12 cellular contexts compared by ENCODE assay signal in the genomic region with DNA sequence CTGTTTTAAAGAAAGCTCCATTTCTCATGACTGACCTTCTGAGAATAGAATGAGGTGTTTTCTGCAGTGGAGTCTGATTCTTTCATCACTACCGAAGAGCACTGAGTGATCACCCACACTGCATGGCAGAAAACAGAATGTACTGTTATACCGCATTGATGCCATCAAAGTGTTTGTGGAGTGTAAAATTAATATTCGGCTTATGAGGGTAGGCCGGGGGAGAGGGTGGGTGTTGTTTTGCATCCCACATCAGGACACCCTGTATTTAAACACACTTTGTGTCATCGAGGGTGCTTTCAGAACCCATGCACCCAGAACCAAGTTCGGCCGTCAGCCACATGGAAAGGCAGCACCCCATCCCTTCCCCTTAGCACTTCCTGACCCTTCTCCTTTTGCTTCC. TPM values are rescaled to one million over a fixed set of nuclear protein-coding genes. Genes with fewer than 3 reads are reported as not detected.
DNase-seq lines count a peak whose midpoint lies in the region; ATAC-seq and TF ChIP-seq lines count a peak whose summit lies in the region.
"Had no signal": no experiment of that assay in that cellular context is flagged by ENCODE, and none has a peak within 500 bp of the region (broad histone marks: within the 10 kb centered on the region; RNA-seq: fewer than 3 reads in every experiment).

No MANE protein-coding gene starts in this region.

- H3K4ac ChIP-seq in mesendoderm (ENCODE audit: low read depth, low read length) = peak overlapping the region; percentile 88

- H3K79me1 ChIP-seq in mesendoderm (ENCODE audit: low read length) = no peaks in the 10 kb centered on the region

- H2BK120ac ChIP-seq in mesendoderm (ENCODE audit: low read depth, low read length) = peak overlapping the region; percentile 68

- DNase-seq in GM12865 (ENCODE audit: low read depth) = peak; percentile 68
- no peak for DNase-seq in mesendoderm
- DNase-seq in GDM1 (lab: John Stamatoyannopoulos, UW) = no peak
- no peak for DNase-seq in foreskin melanocyte
- DNase-seq in posterior vena cava (ENCODE audit: low spot score) = no peak
- no peak for DNase-seq in NCI-H2171 (lab: John Stamatoyannopoulos, UW)
- DNase-seq: amniotic stem cell, DMS53, NCI-H524 treated with DMSO at 0.1 percent for 48 hours had no signal

- H3K9ac ChIP-seq in mesendoderm (ENCODE audit: low read length) = no peak overlapping the region

- H3K23ac ChIP-seq in mesendoderm (ENCODE audit: low read length) = no peak overlapping the region

- H2BK5ac ChIP-seq in mesendoderm (ENCODE audit: low read length) = peak overlapping the region; percentile 3

- peak overlapping the region; percentile 64 for H3K18ac ChIP-seq in mesendoderm (ENCODE audit: low read length)

- peak overlapping the region; percentile 47 for H2BK15ac ChIP-seq in mesendoderm (replicated peaks; ENCODE audit: low read depth)

- H4K5ac ChIP-seq in mesendoderm (ENCODE audit: low read length) = no peak overlapping the region

- TF ChIP-seq CTCF in GM12865 (IDR thresholded peaks at IDR 0.05; ENCODE audit: insufficient read depth, low read depth, low read length, missing control alignments) = no peak

- H3K36me3 ChIP-seq in KOPT-K1 (ENCODE audit: insufficient read depth, low read length) (no peaks in the 10 kb centered on the region), mesendoderm (ENCODE audit: control insufficient read depth, insufficient read depth, low read length) (no peaks in the 10 kb centered on the region)

- peak overlapping the region; percentile 26 for H3K4me3 ChIP-seq in GM12865 (ENCODE audit: low read depth, low read length)
- no peak overlapping the region for H3K4me3 ChIP-seq in mesendoderm (ENCODE audit: low read length)
- H3K4me3 ChIP-seq: K562 had no signal

- peak overlapping the region; percentile 42 for H3K56ac ChIP-seq in mesendoderm (ENCODE audit: low read length)

- peaks cover 20% of the 10 kb centered on the region for H3K4me1 ChIP-seq in mesendoderm (ENCODE audit: control insufficient read depth, low read depth, low read length)

- no peaks in the 10 kb centered on the region for H3K27me3 ChIP-seq in mesendoderm (ENCODE audit: insufficient read depth, low read length, poor library complexity)

- H2AK5ac ChIP-seq in mesendoderm (ENCODE audit: low read length) = no peak overlapping the region

- H3K4me2 ChIP-seq in mesendoderm (ENCODE audit: low read length) = no peak overlapping the region

- H3K9me3 ChIP-seq in KOPT-K1 (ENCODE audit: insufficient read depth, low read length, poor library complexity, severe bottlenecking) = no peaks in the 10 kb centered on the region

- H3K27ac ChIP-seq in KOPT-K1 (ENCODE audit: low read depth, low read length, poor library complexity, severe bottlenecking) = peak overlapping the region; percentile 64
- H3K27ac ChIP-seq in mesendoderm (ENCODE audit: low read depth, low read length) = no peak overlapping the region

- intact Hi-C loops in posterior vena cava (cut with DNase I) = loop anchor here in 1 of 2 donors (5.0 kb wide), 1 partner anchor 1804 kb away; no protein-coding TSS in a partner anchor

- WGBS in mesendoderm (ENCODE audit: extremely low coverage, insufficient coverage, low lambda C conversion rate) = no CpG with 5 or more reads among the region's 7 CpGs

- peak; percentile 37 for ATAC-seq in GM19438 (IDR thresholded peaks at IDR 0.05; ENCODE audit: low read depth, unreplicated experiment)
- ATAC-seq: K562 had no signal

- H3K79me2 ChIP-seq in mesendoderm (ENCODE audit: control insufficient read depth, insufficient read depth, low read length) = no peaks in the 10 kb centered on the region

- no peak overlapping the region for H4K8ac ChIP-seq in mesendoderm (ENCODE audit: low read depth, low read length)

RNA-seq across cellular contexts. Expression of gene ETS1, which starts 41.3 kb away (rescaled TPM):
- polyA plus RNA-seq in mesendoderm (2013, experiment 1 of 2) = 23.7 TPM
- polyA plus RNA-seq in mesendoderm (2013, experiment 2 of 2) = 24.2 TPM
- total RNA-seq in posterior vena cava = 10 to 100 TPM; 61.0 to 62.5 TPM
